16 cellular contexts compared by ENCODE assay signal in the genomic region with DNA sequence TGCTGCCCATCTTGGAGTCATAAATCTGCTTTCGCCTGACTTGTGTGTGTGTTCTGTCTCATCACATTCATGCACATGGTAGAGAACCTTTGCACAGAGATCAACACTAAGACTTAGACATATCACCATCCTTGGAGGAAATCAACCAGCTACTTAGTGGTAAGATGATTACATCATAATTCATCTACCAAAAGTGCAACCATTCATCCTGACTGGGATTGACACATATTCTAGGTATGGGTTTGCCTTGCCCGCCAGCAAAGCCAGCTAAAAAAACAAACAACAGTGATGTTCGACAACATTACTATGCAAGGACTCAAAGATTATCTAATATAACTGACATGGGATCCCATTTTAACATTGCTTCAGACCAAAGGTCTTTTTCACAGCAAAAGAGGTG.
DNase-seq lines count a peak whose midpoint lies in the region; ATAC-seq, FAIRE-seq and TF ChIP-seq lines count a peak whose summit lies in the region.
"Had no signal": no experiment of that assay in that cellular context is flagged by ENCODE, and none has a peak within 500 bp of the region (broad histone marks: within the 10 kb centered on the region; RNA-seq: fewer than 3 reads in every experiment).

No MANE protein-coding gene starts in this region.

- no peak for ATAC-seq in GM18498 (IDR thresholded peaks at IDR 0.05; ENCODE audit: unreplicated experiment)
- ATAC-seq: A549 had no signal

- H3K9ac ChIP-seq in mammary epithelial cell (ENCODE audit: insufficient read depth, low read length) (no peak overlapping the region), keratinocyte (ENCODE audit: control insufficient read depth, extremely low read depth, insufficient read depth, low read length) (no peak overlapping the region)

- no peaks in the 10 kb centered on the region for H3K79me2 ChIP-seq in mammary epithelial cell (ENCODE audit: insufficient read depth, low read length)
- no peaks in the 10 kb centered on the region for H3K79me2 ChIP-seq in keratinocyte (ENCODE audit: control insufficient read depth, insufficient read depth, low read length)

- H3K4me1 ChIP-seq in mammary epithelial cell (ENCODE audit: insufficient read depth, low read length) (peaks cover 9% of the 10 kb centered on the region), keratinocyte (ENCODE audit: control insufficient read depth, extremely low read depth, insufficient read depth, low read length) (peaks cover 7% of the 10 kb centered on the region)
- H3K4me1 ChIP-seq: A549 had no signal

- DNase-seq in ELR (ENCODE audit: low read depth), result peak; percentile 12
- DNase-seq in MG63, result peak; percentile 29
- DNase-seq in mammary epithelial cell, result peak; percentile 59
- no peak for DNase-seq in keratinocyte (ENCODE audit: low read depth, low spot score)
- DNase-seq in hypothalamus (lab: John Stamatoyannopoulos, UW), result no peak
- no peak for DNase-seq in hippocampal formation (lab: John Stamatoyannopoulos, UW)
- DNase-seq: Calu3; CD8-positive, alpha-beta memory T cell; DMS 273 treated with DMSO at 0.1 percent for 48 hours; GDM1; GOT3; H9 had no signal

- 74% methylated on average over 3 of the region's 3 CpGs for WGBS in mammary epithelial cell (ENCODE audit: low coverage, missing lambda C conversion rate)

- intact Hi-C loops in mammary epithelial cell (cut with micrococcal nuclease), result no loop called here

- H3K27ac ChIP-seq in mammary epithelial cell (ENCODE audit: insufficient read depth, low read depth, low read length) (no peak overlapping the region), keratinocyte (ENCODE audit: control insufficient read depth, insufficient read depth, low read length) (no peak overlapping the region)
- H3K27ac ChIP-seq: A549 had no signal

- H3K27me3 ChIP-seq in MG63 (no peaks in the 10 kb centered on the region), mammary epithelial cell (ENCODE audit: insufficient read depth, low read length) (no peaks in the 10 kb centered on the region), keratinocyte (ENCODE audit: control insufficient read depth, extremely low read depth, insufficient read depth, low read length) (no peaks in the 10 kb centered on the region)

- H3K36me3 ChIP-seq in MG63 (no peaks in the 10 kb centered on the region), mammary epithelial cell (ENCODE audit: insufficient read depth, low read length) (no peaks in the 10 kb centered on the region), keratinocyte (ENCODE audit: control insufficient read depth in 2 of 2, extremely low read depth in 1 of 2, insufficient read depth in 2 of 2, low read length in 2 of 2) (no peaks in the 10 kb centered on the region)

- dilution Hi-C loops in mammary epithelial cell (cut with HindIII; ENCODE audit: low sequenced_read_pairs) (no loop called here), keratinocyte (cut with MboI; ENCODE audit: extremely low pct_ligation_motif_present, low sequenced_read_pairs) (no loop called here)

- CTCF ChIA-PET in mammary epithelial cell (lab: Charles Lee; ENCODE audit: low non-redundant PET), result no interaction called here

- FAIRE-seq in keratinocyte (lab: Jason Lieb, UNC), result peak; percentile 52
- FAIRE-seq: A549, GM12892, GM19239 had no signal

- no peaks in the 10 kb centered on the region for H3K9me3 ChIP-seq in MG63
- no peaks in the 10 kb centered on the region for H3K9me3 ChIP-seq in mammary epithelial cell (replicated peaks; ENCODE audit: insufficient read depth, low read length)
- H3K9me3 ChIP-seq in keratinocyte (ENCODE audit: control insufficient read depth, low read depth, low read length), result no peaks in the 10 kb centered on the region

- in situ Hi-C loops in mammary epithelial cell (cut with MboI; ENCODE audit: low sequenced_read_pairs in 2 of 2), result no loop called here

- H2AFZ ChIP-seq in mammary epithelial cell (ENCODE audit: low read depth, low read length), result no peak overlapping the region
- H2AFZ ChIP-seq in keratinocyte (ENCODE audit: control insufficient read depth, low read length), result no peak overlapping the region

- no peaks in the 10 kb centered on the region for H4K20me1 ChIP-seq in mammary epithelial cell (ENCODE audit: insufficient read depth, low read length)
- no peaks in the 10 kb centered on the region for H4K20me1 ChIP-seq in keratinocyte (ENCODE audit: control insufficient read depth, extremely low read depth, insufficient read depth, low read length)

- TF ChIP-seq CTCF in mammary epithelial cell (conservative IDR thresholded peaks at IDR 0.05 in 1 of 2, IDR thresholded peaks at IDR 0.05 in 1 of 2; ENCODE audit: extremely low read depth in 1 of 2, insufficient read depth in 1 of 2, low read depth in 1 of 2, low read length in 2 of 2) (no peak), keratinocyte (optimal IDR thresholded peaks at IDR 0.05 in 1 of 3, IDR thresholded peaks at IDR 0.05 in 1 of 3, conservative IDR thresholded peaks at IDR 0.05 in 1 of 3; ENCODE audit: extremely low read depth in 1 of 3, insufficient read depth in 2 of 3, low read length in 3 of 3) (no peak)

- H3K4me2 ChIP-seq in mammary epithelial cell (ENCODE audit: insufficient read depth, low read depth, low read length) (no peak overlapping the region), keratinocyte (ENCODE audit: control insufficient read depth, extremely low read depth, insufficient read depth, low read depth, low read length) (no peak overlapping the region)
- H3K4me2 ChIP-seq: A549 had no signal

- no TSS peak for BruUV-seq in mammary epithelial cell (replicated peaks; lab: Mats Ljungman, UMichigan)

- H3K9me1 ChIP-seq in keratinocyte (ENCODE audit: control insufficient read depth, extremely low read depth, insufficient read depth, low read length), result no peaks in the 10 kb centered on the region

- no peak overlapping the region for H3K4me3 ChIP-seq in MG63
- no peak overlapping the region for H3K4me3 ChIP-seq in mammary epithelial cell (replicated peaks in 1 of 3; ENCODE audit: insufficient read depth in 1 of 3, low read depth in 2 of 3, low read length in 3 of 3)
- H3K4me3 ChIP-seq in keratinocyte (ENCODE audit: control insufficient read depth in 2 of 3, extremely low read depth in 1 of 3, insufficient read depth in 2 of 3, low read depth in 1 of 3, low read length in 3 of 3), result no peak overlapping the region
- H3K4me3 ChIP-seq: A549 had no signal

Comparison
In these comparisons a context has a peak if more than half of its experiments do, and no peak if none do; other contexts are left out.
1. DNase-seq: peak in ELR (single experiment), MG63 (single experiment) and mammary epithelial cell (single experiment); none in keratinocyte (single experiment), hypothalamus (0 of 51) and hippocampal formation (0 of 2).